Comparison of ENCODE assay signal across 29 cellular contexts in genomic region chrX:47206316-47206715, GRCh38. TPM values are rescaled to one million over a fixed set of nuclear protein-coding genes. Genes with fewer than 3 reads are reported as not detected.
DNase-seq lines count a peak whose midpoint lies in the region; ATAC-seq, FAIRE-seq and TF ChIP-seq lines count a peak whose summit lies in the region.
"Had no signal": no experiment of that assay in that cellular context is flagged by ENCODE, and none has a peak within 500 bp of the region (broad histone marks: within the 10 kb centered on the region; RNA-seq: fewer than 3 reads in every experiment).

No MANE protein-coding gene starts in this region.

- no peaks in the 10 kb centered on the region for H3F3A ChIP-seq in GM23248 (ENCODE audit: insufficient read depth)

- H3K36me3 ChIP-seq in GM23248 (ENCODE audit: low read depth) (peaks cover 25% of the 10 kb centered on the region; the same call in 1 of the 2 replicates), astrocyte (ENCODE audit: insufficient read depth, low read length) (peaks cover 61% of the 10 kb centered on the region)

- peak overlapping the region; percentile 41; the same call in 1 of the 2 replicates for H3K27ac ChIP-seq in GM23248
- H3K27ac ChIP-seq in astrocyte (ENCODE audit: low read depth, low read length): no peak overlapping the region
- H3K27ac ChIP-seq: HL-60, lower lobe of right lung, Peyer's patch, SJSA1, stomach, tibial artery, VCaP had no signal

- no peaks in the 10 kb centered on the region for H3K9me2 ChIP-seq in GM23248 (ENCODE audit: insufficient read depth)

- H3K27me3 Mint-ChIP-seq in activated CD4-positive, alpha-beta T cell treated with anti-CD3 and anti-CD28 coated beads for 36 hours: no peaks in the 10 kb centered on the region
- H3K27me3 Mint-ChIP-seq in astrocyte (ENCODE audit: low read depth, unreplicated experiment): no peaks in the 10 kb centered on the region
- H3K27me3 Mint-ChIP-seq: T-helper 17 cell had no signal

- WGBS in GM23248 (ENCODE audit: low coverage in 1 of 2, low lambda C conversion rate in 2 of 2, missing lambda C conversion rate in 2 of 2), 2 experiments: 85 to 94% methylated on average over 3 of the region's 3 CpGs

- no peaks in the 10 kb centered on the region for H3K9me3 ChIP-seq in GM23248 (ENCODE audit: low read depth)
- no peaks in the 10 kb centered on the region for H3K9me3 ChIP-seq in astrocyte (ENCODE audit: insufficient read depth, low read depth, low read length)
- H3K9me3 ChIP-seq: lower lobe of right lung, Peyer's patch, SJSA1, stomach, tibial artery had no signal

- no peak for DNase-seq in activated CD4-positive, alpha-beta T cell treated with anti-CD3 and anti-CD28 coated beads for 36 hours
- no peak for DNase-seq in activated CD4-positive, alpha-beta T cell treated with anti-CD3 and anti-CD28 coated beads for 48 hours
- DNase-seq in GM23248 (peak; percentile 69), astrocyte (ENCODE audit: low read depth) (peak; percentile 23), omental fat pad (ENCODE audit: low spot score) (no peak), SW 1271 (lab: John Stamatoyannopoulos, UW) (no peak)
- DNase-seq in activated naive CD4-positive, alpha-beta T cell treated with anti-CD3 and anti-CD28 coated beads, Interleukin-2, amount 50 U/mL, for 16 hours: no peak
- DNase-seq: activated CD4-positive, alpha-beta T cell treated with anti-CD3 and anti-CD28 coated beads, Interleukin-2, amount 50 U/mL, for 4 hours; activated gamma-delta T cell treated with Interleukin-2 at 50 U/mL for 16 hours; amniotic stem cell; COR-L47; lower lobe of right lung; NCI-H1092; NCI-H187; NCI-H2171 treated with DMSO at 0.1 percent for 48 hours; NCI-H526; Peyer's patch; stomach; T-helper 17 cell; tibial artery had no signal

- no peaks in the 10 kb centered on the region for H3K4me1 ChIP-seq in GM23248 (ENCODE audit: insufficient read depth)
- no peaks in the 10 kb centered on the region for H3K4me1 ChIP-seq in astrocyte (ENCODE audit: insufficient read depth, low read length)
- H3K4me1 ChIP-seq: lower lobe of right lung, Peyer's patch, SJSA1, stomach, tibial artery had no signal

- H3K4me3 ChIP-seq in GM23248: no peak overlapping the region
- no peak overlapping the region for H3K4me3 ChIP-seq in astrocyte (ENCODE audit: insufficient read depth, low read depth, low read length)
- H3K4me3 ChIP-seq: lower lobe of right lung, Peyer's patch, SJSA1, stomach, tibial artery had no signal

- peak overlapping the region; percentile 47 for H3K27ac Mint-ChIP-seq in activated CD4-positive, alpha-beta T cell treated with anti-CD3 and anti-CD28 coated beads for 36 hours
- no peak overlapping the region for H3K27ac Mint-ChIP-seq in astrocyte (ENCODE audit: unreplicated experiment)
- H3K27ac Mint-ChIP-seq: T-helper 17 cell had no signal

- H3K36me3 Mint-ChIP-seq in activated CD4-positive, alpha-beta T cell treated with anti-CD3 and anti-CD28 coated beads for 36 hours (ENCODE audit: low read depth): peaks cover 51% of the 10 kb centered on the region
- H3K36me3 Mint-ChIP-seq in astrocyte (ENCODE audit: low read depth, unreplicated experiment): peaks cover 9% of the 10 kb centered on the region

- H4K20me1 ChIP-seq in GM23248 (ENCODE audit: insufficient read depth) (no peaks in the 10 kb centered on the region), astrocyte (ENCODE audit: insufficient read depth, low read length) (peaks cover 58% of the 10 kb centered on the region)

- no peak overlapping the region for H3K4me3 Mint-ChIP-seq in activated CD4-positive, alpha-beta T cell treated with anti-CD3 and anti-CD28 coated beads for 36 hours
- H3K4me3 Mint-ChIP-seq in astrocyte (ENCODE audit: unreplicated experiment): no peak overlapping the region
- H3K4me3 Mint-ChIP-seq: T-helper 17 cell had no signal

- POLR2A ChIA-PET in activated CD4-positive, alpha-beta T cell treated with anti-CD3 and anti-CD28 coated beads for 36 hours (lab: Charles Lee): no interaction called here

- no peak for ATAC-seq in activated CD4-positive, alpha-beta T cell treated with anti-CD3 and anti-CD28 coated beads for 36 hours
- peak; percentile 50 for ATAC-seq in omental fat pad (ENCODE audit: low FRiP score)
- no peak for ATAC-seq in HG02885 (IDR thresholded peaks at IDR 0.05; ENCODE audit: poor library complexity, unreplicated experiment)
- ATAC-seq: lower lobe of right lung, T-helper 17 cell had no signal

- H3K9me3 Mint-ChIP-seq in activated CD4-positive, alpha-beta T cell treated with anti-CD3 and anti-CD28 coated beads for 36 hours (ENCODE audit: low read depth): no peaks in the 10 kb centered on the region
- no peaks in the 10 kb centered on the region for H3K9me3 Mint-ChIP-seq in astrocyte (ENCODE audit: unreplicated experiment)

- in situ Hi-C loops in GM23248 (cut with MboI): loop anchor here (25.0 kb wide), 1 partner anchor 181 kb away; no protein-coding TSS in a partner anchor

- no peak overlapping the region for H2AFZ ChIP-seq in GM23248
- no peak overlapping the region for H2AFZ ChIP-seq in astrocyte (ENCODE audit: low read depth, low read length)

- CTCF ChIA-PET in activated CD4-positive, alpha-beta T cell treated with anti-CD3 and anti-CD28 coated beads for 36 hours (lab: Charles Lee): no interaction called here

- TF ChIP-seq CTCF in astrocyte (IDR thresholded peaks at IDR 0.05; ENCODE audit: insufficient read depth, low read depth, low read length): no peak
- no peak for TF ChIP-seq CTCF in omental fat pad (IDR thresholded peaks at IDR 0.05)

- peaks cover 11% of the 10 kb centered on the region for H3K4me1 Mint-ChIP-seq in activated CD4-positive, alpha-beta T cell treated with anti-CD3 and anti-CD28 coated beads for 36 hours
- peaks cover 3% of the 10 kb centered on the region for H3K4me1 Mint-ChIP-seq in astrocyte (ENCODE audit: low read depth, unreplicated experiment)

- H3K27me3 ChIP-seq in GM23248 (replicated peaks; ENCODE audit: insufficient read depth) (no peaks in the 10 kb centered on the region), astrocyte (ENCODE audit: insufficient read depth, low read length) (no peaks in the 10 kb centered on the region)
- H3K27me3 ChIP-seq: Peyer's patch, SJSA1, stomach, tibial artery had no signal

- intact Hi-C loops in activated CD4-positive, alpha-beta T cell treated with anti-CD3 and anti-CD28 coated beads for 36 hours (cut with DNase I, micrococcal nuclease): no loop called here

- H3K9ac ChIP-seq in GM23248 (no peak overlapping the region), astrocyte (ENCODE audit: low read length) (no peak overlapping the region)

- H3K4me2 ChIP-seq in GM23248 (ENCODE audit: unreplicated experiment): no peak overlapping the region
- no peak overlapping the region for H3K4me2 ChIP-seq in astrocyte (ENCODE audit: low read length)

- H3K79me2 ChIP-seq in GM23248 (ENCODE audit: insufficient read depth) (peaks cover 40% of the 10 kb centered on the region), astrocyte (ENCODE audit: insufficient read depth, low read length) (peaks cover 24% of the 10 kb centered on the region)

- no peak for FAIRE-seq in astrocyte (lab: Jason Lieb, UNC)
- FAIRE-seq: A204.1, endometrium, GM12891, H54, kidney had no signal

RNA-seq across cellular contexts. Expression of gene CDK16, which starts 12.2 kb away (rescaled TPM):
- 10 to 100 TPM; 62.7 to 78.9 TPM for total RNA-seq in activated CD4-positive, alpha-beta T cell treated with anti-CD3 and anti-CD28 coated beads for 36 hours
- total RNA-seq in GM23248 (2014; rRNA removed; shearing (Covaris generic)): 89.5 and 97.8 TPM in 2 replicates
- 103 and 105 TPM in 2 replicates for polyA plus RNA-seq in GM23248 (2016; fragmentation: Nextera tagmentation; extraction: Ambion mirVana)
- 110 and 128 TPM in 2 replicates for total RNA-seq in astrocyte
- total RNA-seq in omental fat pad: 100 to 1,000 TPM in 3 of 4 donors, 10 to 100 TPM in 1; 72.4 to 120 (median 102) TPM

RNA-seq across cellular contexts. Expression of gene UBA1, which starts 12.7 kb away (rescaled TPM):
- total RNA-seq in activated CD4-positive, alpha-beta T cell treated with anti-CD3 and anti-CD28 coated beads for 36 hours: 100 to 1,000 TPM; 224 to 249 TPM
- total RNA-seq in GM23248 (2014; rRNA removed; shearing (Covaris generic)): 264 and 266 TPM in 2 replicates
- polyA plus RNA-seq in GM23248 (2016; fragmentation: Nextera tagmentation; extraction: Ambion mirVana): 141 and 146 TPM in 2 replicates
- total RNA-seq in astrocyte (232 and 244 TPM in 2 replicates), omental fat pad (100 to 1,000 TPM; 132 to 158 (median 148) TPM)

RNA-seq across cellular contexts. Expression of gene USP11, which starts 26.5 kb away (rescaled TPM):
- total RNA-seq in activated CD4-positive, alpha-beta T cell treated with anti-CD3 and anti-CD28 coated beads for 36 hours: 10 to 100 TPM; 19.2 to 21.1 TPM
- total RNA-seq in GM23248 (2014; rRNA removed; shearing (Covaris generic)): 30.2 and 36.6 TPM in 2 replicates
- 61.4 and 61.5 TPM in 2 replicates for polyA plus RNA-seq in GM23248 (2016; fragmentation: Nextera tagmentation; extraction: Ambion mirVana)
- total RNA-seq in astrocyte: 75.7 and 80.8 TPM in 2 replicates
- total RNA-seq in omental fat pad: 10 to 100 TPM; 27.6 to 41.3 (median 32.3) TPM

Comparison
In these comparisons a context has a peak if more than half of its experiments do, and no peak if none do; other contexts are left out.
1. DNase-seq: peak in GM23248 (single experiment) and astrocyte (single experiment); none in activated CD4-positive, alpha-beta T cell treated with anti-CD3 and anti-CD28 coated beads for 36 hours (single experiment), activated CD4-positive, alpha-beta T cell treated with anti-CD3 and anti-CD28 coated beads for 48 hours (single experiment), omental fat pad (single experiment), SW 1271 (0 of 2) and activated naive CD4-positive, alpha-beta T cell treated with anti-CD3 and anti-CD28 coated beads, Interleukin-2, amount 50 U/mL, for 16 hours (single experiment).